In the genomic region with DNA sequence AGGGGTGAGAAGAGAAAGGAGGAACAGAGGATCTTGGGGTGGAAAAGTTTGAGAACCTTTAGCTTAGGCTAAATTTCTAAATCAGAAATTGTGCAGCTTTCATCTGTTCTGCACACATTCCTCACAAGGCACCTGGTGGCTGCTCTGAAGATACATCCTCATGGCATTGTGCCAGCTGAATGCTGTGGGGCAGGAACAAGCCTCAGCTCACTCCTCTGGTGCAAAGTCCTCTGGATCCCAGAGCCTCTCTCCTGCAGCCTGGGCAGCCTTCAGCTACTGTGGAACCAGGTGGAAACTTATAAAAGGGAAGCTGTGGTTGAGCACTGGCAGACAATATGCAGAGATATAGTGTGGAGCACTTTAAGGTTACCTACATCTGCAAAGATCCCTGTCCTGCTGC, we compare ENCODE assay signal across 15 cellular contexts.
DNase-seq lines count a peak whose midpoint lies in the region; ATAC-seq and TF ChIP-seq lines count a peak whose summit lies in the region.
"Had no signal": no experiment of that assay in that cellular context is flagged by ENCODE, and none has a peak within 500 bp of the region (broad histone marks: within the 10 kb centered on the region; RNA-seq: fewer than 3 reads in every experiment).

No MANE protein-coding gene starts in this region.

- H3K27ac ChIP-seq in stomach (no peak overlapping the region), PC-3 (ENCODE audit: low read length) (no peak overlapping the region)
- H3K27ac ChIP-seq: brain microvascular endothelial cell, prostate gland had no signal

- DNase-seq in SIG-M5 treated with dmso at 0.1 percent for 504 hours (lab: John Stamatoyannopoulos, UW; ENCODE audit: unreplicated experiment) (peak; percentile 24), SIG-M5 (lab: John Stamatoyannopoulos, UW) (no peak), NCI-H146 treated with DMSO at 0.1 percent for 48 hours (lab: John Stamatoyannopoulos, UW; ENCODE audit: unreplicated experiment) (peak; percentile 15), cerebellar cortex (ENCODE audit: low spot score) (peak; percentile 27), stomach (peak; percentile 47), NCI-H82 (lab: John Stamatoyannopoulos, UW) (no peak), PC-3 (no peak), NK-92 (lab: John Stamatoyannopoulos, UW; ENCODE audit: unreplicated experiment) (no peak)
- DNase-seq: activated B cell treated with CpG ODN at 0.5 μM for 24 hours; activated naive CD4-positive, alpha-beta T cell treated with anti-CD3 and anti-CD28 coated beads, Interleukin-2, amount 10 ng/mL, durations not matched to agents 7 days and 5 days; brain microvascular endothelial cell; islet precursor cell; MG63 had no signal

- H3K4me3 ChIP-seq in stomach (no peak overlapping the region), PC-3 (ENCODE audit: low read length) (no peak overlapping the region)
- H3K4me3 ChIP-seq: MG63, prostate gland had no signal

- H3K4me2 ChIP-seq in PC-3 (ENCODE audit: low read length), result no peak overlapping the region

- H2AFZ ChIP-seq in PC-3 (ENCODE audit: low read length), result no peak overlapping the region

- ATAC-seq in PC-3, result no peak
- ATAC-seq: SK-N-SH treated with all-trans-retinoic acid at 6 μM for 48 hours had no signal

- TF ChIP-seq CTCF in stomach (IDR thresholded peaks at IDR 0.05) (no peak), PC-3 (conservative IDR thresholded peaks at IDR 0.05; ENCODE audit: low read depth, low read length) (no peak)

- TF ChIP-seq EP300 in stomach (IDR thresholded peaks at IDR 0.05), result no peak

- no peaks in the 10 kb centered on the region for H3K9me2 ChIP-seq in PC-3 (replicated peaks; ENCODE audit: low read length)

- H3K9me3 ChIP-seq in stomach (peaks cover 0 to 4% (median 0%) of the 10 kb centered on the region in 4 donors), PC-3 (ENCODE audit: low read length) (no peaks in the 10 kb centered on the region)
- H3K9me3 ChIP-seq: prostate gland had no signal

- peaks cover 0 to 10% (median 2%) of the 10 kb centered on the region in 4 donors for H3K4me1 ChIP-seq in stomach
- H3K4me1 ChIP-seq in PC-3 (ENCODE audit: insufficient read depth, low read length), result peaks cover 11% of the 10 kb centered on the region
- H3K4me1 ChIP-seq: prostate gland had no signal

- no peaks in the 10 kb centered on the region for H3K36me3 ChIP-seq in stomach
- H3K36me3 ChIP-seq in PC-3 (ENCODE audit: low read depth, low read length), result no peaks in the 10 kb centered on the region
- H3K36me3 ChIP-seq: brain microvascular endothelial cell, MG63, prostate gland had no signal

- no peaks in the 10 kb centered on the region for H3F3A ChIP-seq in PC-3 (ENCODE audit: low read length, unreplicated experiment)

- H4K20me1 ChIP-seq in PC-3 (ENCODE audit: low read length), result no peaks in the 10 kb centered on the region

- CTCF ChIA-PET in PC-3 (lab: Charles Lee), result no interaction called here

- H3K79me2 ChIP-seq in PC-3 (ENCODE audit: low read length), result no peaks in the 10 kb centered on the region

- H3K27me3 ChIP-seq in stomach, result no peaks in the 10 kb centered on the region
- no peaks in the 10 kb centered on the region for H3K27me3 ChIP-seq in PC-3 (ENCODE audit: low read length)
- H3K27me3 ChIP-seq: brain microvascular endothelial cell, MG63 had no signal

- TF ChIP-seq POLR2A in stomach (IDR thresholded peaks at IDR 0.05), result no peak

- POLR2A ChIA-PET in PC-3 (lab: Charles Lee; ENCODE audit: unreplicated experiment), result no interaction called here

- no TSS peak for BruUV-seq in PC-3 (replicated peaks; lab: Mats Ljungman, UMichigan)

- no peak overlapping the region for H3K9ac ChIP-seq in PC-3 (ENCODE audit: low read length)

- intact Hi-C loops in stomach (cut with DNase I; ENCODE audit: low total_unique reads) (no loop called here), PC-3 (cut with micrococcal nuclease) (no loop called here)

Comparison
In these comparisons a context has a peak if more than half of its experiments do, and no peak if none do; other contexts are left out.
1. DNase-seq: peak in SIG-M5 treated with dmso at 0.1 percent for 504 hours (single experiment), NCI-H146 treated with DMSO at 0.1 percent for 48 hours (single experiment), cerebellar cortex (single experiment) and stomach (single experiment); none in SIG-M5 (single experiment), NCI-H82 (single experiment), PC-3 (single experiment) and NK-92 (single experiment).